ENCODE assay signal across 20 cellular contexts in the genomic region with DNA sequence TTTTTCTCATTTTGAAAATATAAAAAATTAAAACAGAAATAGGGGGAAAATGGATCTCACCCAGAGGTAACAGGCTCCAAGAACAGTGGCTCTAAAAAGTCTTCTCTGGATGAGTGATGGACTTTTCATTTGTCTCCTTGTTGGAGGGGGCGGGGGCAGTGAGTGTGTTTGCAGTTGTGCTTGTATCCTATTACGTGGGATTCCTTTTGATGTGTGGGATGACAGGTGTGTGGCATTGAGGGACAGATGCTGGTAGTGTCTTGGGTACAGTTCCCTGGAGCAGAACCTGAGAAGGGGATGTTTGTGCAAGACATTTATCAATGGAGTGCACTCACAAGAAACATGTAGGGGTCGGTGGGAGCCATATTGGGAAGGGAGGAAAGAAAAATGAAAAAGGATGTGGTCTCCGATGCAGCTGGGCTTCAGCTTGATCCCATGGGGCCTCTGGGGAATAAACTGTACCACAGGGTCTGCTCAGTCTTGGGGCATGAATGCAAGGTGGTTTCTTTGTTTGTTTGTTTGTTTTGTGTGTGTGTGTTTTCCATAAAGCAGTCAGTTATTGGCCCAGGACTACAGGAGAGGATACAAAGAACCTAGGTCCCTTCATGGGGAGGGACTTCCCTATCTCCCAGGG.
"Had no signal": no experiment of that assay in that cellular context is flagged by ENCODE, and none has a peak within 500 bp of the region (broad histone marks: within the 10 kb centered on the region; RNA-seq: fewer than 3 reads in every experiment).

No MANE protein-coding gene starts in this region.

- H3K27ac Mint-ChIP-seq: T-helper 17 cell had no signal

- ATAC-seq: HepG2, Panc1, PC-3, T-helper 17 cell had no signal

- H3K9me3 ChIP-seq: SK-N-SH had no signal

- H3K4me2 ChIP-seq: SK-N-SH had no signal

- H3K27ac ChIP-seq: RWPE1 had no signal

- DNase-seq: IMR-90, Karpas-422, KG1, MM.1S, NCI-H1092 treated with DMSO at 0.1 percent for 48 hours, NCI-H1436, NCI-H187, NCI-H2029, NCI-H2081 treated with DMSO at 0.1 percent for 48 hours, NCI-H345, NCI-H526 treated with DMSO at 0.1 percent for 48 hours, NCI-H748 treated with DMSO at 0.1 percent for 48 hours, PC-3, SHP77, SK-N-SH, T-helper 1 cell, T-helper 17 cell had no signal

- H3K9me2 ChIP-seq: SK-N-SH had no signal

- H3K9ac ChIP-seq: SK-N-SH had no signal
